Comparison of ENCODE assay signal across 26 cellular contexts in genomic region chr5:163968651-163969050, GRCh38.
"Had no signal": no experiment of that assay in that cellular context is flagged by ENCODE, and none has a peak within 500 bp of the region (broad histone marks: within the 10 kb centered on the region; RNA-seq: fewer than 3 reads in every experiment).

No MANE protein-coding gene starts in this region.

- H3K4me1 ChIP-seq: pancreas, prostate gland, right lobe of liver, sigmoid colon, stomach, thyroid gland, tibial nerve, upper lobe of left lung, vagina had no signal

- H3K9me3 ChIP-seq: neutrophil, pancreas, prostate gland, right lobe of liver, sigmoid colon, stomach, thoracic aorta, thyroid gland, tibial nerve, upper lobe of left lung, vagina had no signal

- FAIRE-seq: pancreas, small intestine, urothelium cell line had no signal

- H3K4me3 ChIP-seq: pancreas, prostate gland, right lobe of liver, sigmoid colon, stomach, thoracic aorta, thyroid gland, tibial nerve, upper lobe of left lung, vagina had no signal

- H3K27ac ChIP-seq: neutrophil, pancreas, prostate gland, right lobe of liver, sigmoid colon, stomach, thoracic aorta, thyroid gland, tibial nerve, upper lobe of left lung, vagina had no signal

- H3K36me3 ChIP-seq: neutrophil, pancreas, prostate gland, right lobe of liver, sigmoid colon, stomach, thoracic aorta, thyroid gland, tibial nerve, upper lobe of left lung, vagina had no signal

- ATAC-seq: naive thymus-derived CD8-positive, alpha-beta T cell; natural killer cell treated with Interleukin-12 subunit alpha and Interleukin-12 subunit beta and Interleukin-15 and Interleukin-18, amount 100 ng/mL, for 72 hours; pancreas; right cardiac atrium; right lobe of liver; stimulated activated effector memory CD8-positive, alpha-beta T cell treated with anti-CD3 and anti-CD28 coated beads, Interleukin-12 subunit alpha, Interleukin-12 subunit beta, amount 100 ng/mL, for 72 hours; stimulated activated naive B cell treated with anti-CD40 and anti-IgM and Interleukin-4, amounts not matched to agents 10 μg/mL and 1 μg/mL and 100 μg/mL, for 72 hours had no signal

- H3K27me3 ChIP-seq: neutrophil, pancreas, right lobe of liver, sigmoid colon, stomach, thyroid gland, tibial nerve, upper lobe of left lung, vagina had no signal

- DNase-seq: naive thymus-derived CD8-positive, alpha-beta T cell; nephron progenitor cell; nucleus accumbens; pancreas; right cardiac atrium; right lobe of liver; sigmoid colon; small intestine; stimulated activated CD4-positive, alpha-beta T cell treated with anti-CD3 and anti-CD28 coated beads, Interleukin-15, amount 100 ng/mL, for 24 hours; stimulated activated CD4-positive, alpha-beta T cell treated with anti-CD3 and anti-CD28 coated beads, Interleukin-2, amount 100 ng/mL, for 24 hours; stimulated activated CD4-positive, alpha-beta T cell treated with anti-CD3 and anti-CD28 coated beads, Interleukin-2, amount 100 ng/mL, for 48 hours; stimulated activated CD4-positive, alpha-beta T cell treated with anti-CD3 and anti-CD28 coated beads, Interleukin-4, amount 100 ng/mL, for 24 hours; stimulated activated naive B cell treated with anti-CD40 and anti-IgM and Interleukin-4, amounts not matched to agents 10 μg/mL and 1 μg/mL and 100 μg/mL, for 72 hours; stimulated activated naive CD4-positive, alpha-beta T cell treated with Interleukin-2 at 50 U/mL for 16 hours; stomach; thyroid gland; trophoblast cell; upper lobe of left lung had no signal
